20 cellular contexts compared by ENCODE assay signal in the genomic region with DNA sequence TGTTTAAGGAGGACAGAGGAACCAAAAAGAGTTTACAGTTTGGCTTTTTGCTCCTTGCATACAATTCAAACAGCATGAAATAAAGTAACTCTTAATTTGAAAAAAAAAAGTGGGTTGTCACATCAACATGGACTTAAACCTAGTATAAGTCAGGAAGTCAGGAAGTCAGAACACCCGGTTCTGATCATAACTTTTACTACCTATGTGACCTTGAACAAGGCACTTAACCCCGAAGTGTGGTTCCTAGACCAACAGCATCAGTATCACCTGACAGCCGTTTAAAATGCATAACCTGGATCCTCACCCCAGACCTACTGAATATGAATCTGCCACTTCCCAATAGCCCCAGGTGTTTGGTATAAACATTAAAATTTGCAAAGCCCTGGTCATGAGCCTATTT. TPM values are rescaled to one million over a fixed set of nuclear protein-coding genes. Genes with fewer than 3 reads are reported as not detected.
DNase-seq lines count a peak whose midpoint lies in the region; ATAC-seq, FAIRE-seq and TF ChIP-seq lines count a peak whose summit lies in the region.
"Had no signal": no experiment of that assay in that cellular context is flagged by ENCODE, and none has a peak within 500 bp of the region (broad histone marks: within the 10 kb centered on the region; RNA-seq: fewer than 3 reads in every experiment).

No MANE protein-coding gene starts in this region.

- H3K9me3 ChIP-seq in small intestine (ENCODE audit: control insufficient read depth, low read depth) (no peaks in the 10 kb centered on the region), MM.1S (replicated peaks; ENCODE audit: insufficient read depth, low read length) (no peaks in the 10 kb centered on the region)
- H3K9me3 ChIP-seq: BLaER1 had no signal

- FAIRE-seq in small intestine (lab: Jason Lieb, UNC) = no peak
- FAIRE-seq: GM12891, GM18507 had no signal

- peak overlapping the region; percentile 61; the same call in 1 of the 2 replicates for H3K27ac ChIP-seq in VCaP
- H3K27ac ChIP-seq in small intestine (ENCODE audit: low read depth in 1 of 2, low read length in 1 of 2) = no peak overlapping the region
- H3K27ac ChIP-seq in MM.1S (ENCODE audit: low read length) = no peak overlapping the region
- H3K27ac ChIP-seq: BLaER1, C4-2B had no signal

- no peak overlapping the region for H2AFZ ChIP-seq in MM.1S (ENCODE audit: low read length)
- H2AFZ ChIP-seq: GM23338 had no signal

- no peak overlapping the region for H3K4me2 ChIP-seq in MM.1S (ENCODE audit: low read depth, low read length)
- H3K4me2 ChIP-seq: BLaER1, GM23338 had no signal

- TF ChIP-seq CTCF in VCaP (conservative IDR thresholded peaks at IDR 0.05) (no peak), MM.1S (IDR thresholded peaks at IDR 0.05; ENCODE audit: low read length) (no peak)

- intact Hi-C loops in left colon (cut with DNase I, micrococcal nuclease) = no loop called here

- H3K4me1 ChIP-seq in small intestine (ENCODE audit: control insufficient read depth in 2 of 2, insufficient read depth in 1 of 2, low read depth in 1 of 2, low read length in 1 of 2) = peaks cover 5 to 8% of the 10 kb centered on the region in 2 donors
- H3K4me1 ChIP-seq in MM.1S (ENCODE audit: low read length) = no peaks in the 10 kb centered on the region
- H3K4me1 ChIP-seq: BLaER1 had no signal

- no peak for DNase-seq in left colon
- DNase-seq in small intestine = peak; percentile 64
- no peak for DNase-seq in DMS53 (lab: John Stamatoyannopoulos, UW)
- no peak for DNase-seq in NCI-H2196 (lab: John Stamatoyannopoulos, UW; ENCODE audit: unreplicated experiment)
- DNase-seq in MM.1S = no peak
- DNase-seq: CD4-positive, CD25-positive, alpha-beta regulatory T cell; CD8-positive, alpha-beta memory T cell; DMS 273 treated with DMSO at 0.1 percent for 48 hours; GF-D8; H9 had no signal

- no peak overlapping the region for H3K9ac ChIP-seq in MM.1S (ENCODE audit: low read length)
- H3K9ac ChIP-seq: BLaER1 had no signal

- H3F3A ChIP-seq in MM.1S (ENCODE audit: insufficient read depth, low read length) = no peaks in the 10 kb centered on the region

- H3K9me2 ChIP-seq in MM.1S (replicated peaks; ENCODE audit: insufficient read depth, low read length) = no peaks in the 10 kb centered on the region

- ATAC-seq in left colon = peak; percentile 69
- ATAC-seq: GM23338, HCT116 had no signal

- 15 to 43% (median 21%) methylated on average over 3 of the region's 3 CpGs for WGBS in small intestine, 3 donors

- H3K27me3 ChIP-seq in small intestine (ENCODE audit: control insufficient read depth in 2 of 2, insufficient read depth in 2 of 2, low read length in 2 of 2) = no peaks in the 10 kb centered on the region
- no peaks in the 10 kb centered on the region for H3K27me3 ChIP-seq in MM.1S (replicated peaks; ENCODE audit: insufficient read depth, low read length)
- H3K27me3 ChIP-seq: BLaER1 had no signal

- no peak overlapping the region for H3K4me3 ChIP-seq in small intestine (ENCODE audit: low read depth in 1 of 2, low read length in 2 of 2)
- H3K4me3 ChIP-seq in MM.1S (ENCODE audit: low read length) = no peak overlapping the region
- H3K4me3 ChIP-seq: BLaER1, GM23338 had no signal

- no peaks in the 10 kb centered on the region for H4K20me1 ChIP-seq in MM.1S (ENCODE audit: insufficient read depth, low read length)
- H4K20me1 ChIP-seq: BLaER1 had no signal

- H3K36me3 ChIP-seq in small intestine (ENCODE audit: control insufficient read depth in 2 of 2, insufficient read depth in 2 of 2, low read length in 2 of 2) (no peaks in the 10 kb centered on the region), MM.1S (replicated peaks; ENCODE audit: insufficient read depth, low read length) (no peaks in the 10 kb centered on the region)

- H3K79me2 ChIP-seq in MM.1S (ENCODE audit: low read length) = no peaks in the 10 kb centered on the region

RNA-seq across cellular contexts. Expression of gene LYSMD2, which starts 18.7 kb away (rescaled TPM):
- total RNA-seq in left colon = 1 to 10 TPM; 6.6 to 7.3 TPM
- polyA plus RNA-seq in small intestine = 10 to 100 TPM; 10.7 to 19.6 (median 11.9) TPM
- total RNA-seq: G401 had no signal

RNA-seq across cellular contexts. Expression of gene TMOD2, which starts 32.7 kb away (rescaled TPM):
- 1 to 10 TPM; 3.0 to 7.5 TPM for total RNA-seq in left colon
- 1 to 10 TPM in 1 of 3 donors, under 1 TPM in 2; 0.45 to 3.2 (median 0.54) TPM for polyA plus RNA-seq in small intestine

RNA-seq across cellular contexts. Expression of gene SCG3, which starts 37.4 kb away (rescaled TPM):
- 1 to 10 TPM in 1 of 2 donors, under 1 TPM in 1; 0.95 to 1.2 TPM for total RNA-seq in left colon
- 1 to 10 TPM in 1 of 3 donors, under 1 TPM in 1, not detected in 1; 0.27 to 4.7 TPM for polyA plus RNA-seq in small intestine
- total RNA-seq: A172; CD4-positive, CD25-positive, alpha-beta regulatory T cell; CD8-positive, alpha-beta memory T cell; G401; H4 had no signal
- polyA plus RNA-seq: CD4-positive, CD25-positive, alpha-beta regulatory T cell; CD8-positive, alpha-beta memory T cell had no signal
